In the genomic region with DNA sequence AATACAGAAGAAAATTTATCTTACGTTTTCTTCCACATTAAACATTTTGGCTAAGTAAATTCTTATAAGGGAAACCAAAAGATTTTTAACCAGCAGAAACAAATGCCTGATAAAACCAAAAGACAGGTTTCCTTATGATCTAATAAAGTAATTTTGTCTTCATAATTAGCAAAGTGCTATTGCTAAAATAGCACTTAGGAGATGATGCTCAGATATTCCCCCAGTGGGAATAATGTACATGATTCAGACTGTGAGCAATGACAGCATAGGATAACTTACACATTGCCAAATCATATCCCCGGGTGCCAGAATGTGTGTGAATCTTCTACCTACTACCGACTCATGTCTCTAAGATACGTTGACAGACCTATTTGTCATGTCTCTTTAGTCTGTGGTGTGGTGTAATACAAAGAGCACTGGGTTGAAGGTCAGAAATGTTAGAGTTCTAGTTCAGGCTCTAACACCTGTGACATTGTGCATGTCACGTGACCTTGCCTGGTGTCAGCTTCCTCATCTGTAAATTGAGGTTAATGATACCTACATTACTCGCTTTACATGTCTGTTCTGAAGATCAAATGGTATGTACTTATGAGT, we compare ENCODE assay signal across 1 cellular context.
TF ChIP-seq lines count a peak whose summit lies in the region.

No MANE protein-coding gene starts in this region.

TF ChIP-seq in HepG2, 621 proteins besides CTCF, POLR2A, EP300 and RAD21:
- TF ChIP-seq, protein P1, sequence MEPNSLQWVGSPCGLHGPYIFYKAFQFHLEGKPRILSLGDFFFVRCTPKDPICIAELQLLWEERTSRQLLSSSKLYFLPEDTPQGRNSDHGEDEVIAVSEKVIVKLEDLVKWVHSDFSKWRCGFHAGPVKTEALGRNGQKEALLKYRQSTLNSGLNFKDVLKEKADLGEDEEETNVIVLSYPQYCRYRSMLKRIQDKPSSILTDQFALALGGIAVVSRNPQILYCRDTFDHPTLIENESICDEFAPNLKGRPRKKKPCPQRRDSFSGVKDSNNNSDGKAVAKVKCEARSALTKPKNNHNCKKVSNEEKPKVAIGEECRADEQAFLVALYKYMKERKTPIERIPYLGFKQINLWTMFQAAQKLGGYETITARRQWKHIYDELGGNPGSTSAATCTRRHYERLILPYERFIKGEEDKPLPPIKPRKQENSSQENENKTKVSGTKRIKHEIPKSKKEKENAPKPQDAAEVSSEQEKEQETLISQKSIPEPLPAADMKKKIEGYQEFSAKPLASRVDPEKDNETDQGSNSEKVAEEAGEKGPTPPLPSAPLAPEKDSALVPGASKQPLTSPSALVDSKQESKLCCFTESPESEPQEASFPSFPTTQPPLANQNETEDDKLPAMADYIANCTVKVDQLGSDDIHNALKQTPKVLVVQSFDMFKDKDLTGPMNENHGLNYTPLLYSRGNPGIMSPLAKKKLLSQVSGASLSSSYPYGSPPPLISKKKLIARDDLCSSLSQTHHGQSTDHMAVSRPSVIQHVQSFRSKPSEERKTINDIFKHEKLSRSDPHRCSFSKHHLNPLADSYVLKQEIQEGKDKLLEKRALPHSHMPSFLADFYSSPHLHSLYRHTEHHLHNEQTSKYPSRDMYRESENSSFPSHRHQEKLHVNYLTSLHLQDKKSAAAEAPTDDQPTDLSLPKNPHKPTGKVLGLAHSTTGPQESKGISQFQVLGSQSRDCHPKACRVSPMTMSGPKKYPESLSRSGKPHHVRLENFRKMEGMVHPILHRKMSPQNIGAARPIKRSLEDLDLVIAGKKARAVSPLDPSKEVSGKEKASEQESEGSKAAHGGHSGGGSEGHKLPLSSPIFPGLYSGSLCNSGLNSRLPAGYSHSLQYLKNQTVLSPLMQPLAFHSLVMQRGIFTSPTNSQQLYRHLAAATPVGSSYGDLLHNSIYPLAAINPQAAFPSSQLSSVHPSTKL (CRISPR knock-in tag; IDR thresholded peaks at IDR 0.05) = peak; percentile 27; the same call in 1 of the 2 replicates
- TF ChIP-seq, protein P2, sequence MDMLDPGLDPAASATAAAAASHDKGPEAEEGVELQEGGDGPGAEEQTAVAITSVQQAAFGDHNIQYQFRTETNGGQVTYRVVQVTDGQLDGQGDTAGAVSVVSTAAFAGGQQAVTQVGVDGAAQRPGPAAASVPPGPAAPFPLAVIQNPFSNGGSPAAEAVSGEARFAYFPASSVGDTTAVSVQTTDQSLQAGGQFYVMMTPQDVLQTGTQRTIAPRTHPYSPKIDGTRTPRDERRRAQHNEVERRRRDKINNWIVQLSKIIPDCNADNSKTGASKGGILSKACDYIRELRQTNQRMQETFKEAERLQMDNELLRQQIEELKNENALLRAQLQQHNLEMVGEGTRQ (IDR thresholded peaks at IDR 0.05; ENCODE audit: low read depth, low read length) = peak; percentile 88
- TF ChIP-seq, protein P2 (CRISPR knock-in tag; IDR thresholded peaks at IDR 0.05; ENCODE audit: borderline replicate concordance) = peak; percentile 48; the same call in 1 of the 2 replicates
- 0 out of 2 replicates have a peak, but pooled peaks have one; percentile 11 for TF ChIP-seq GATAD2A (CRISPR knock-in tag; IDR thresholded peaks at IDR 0.05)
- TF ChIP-seq ZMYM3 (CRISPR knock-in tag; IDR thresholded peaks at IDR 0.05) = no peak
- TF ChIP-seq ZNF230 (CRISPR knock-in tag; IDR thresholded peaks at IDR 0.05) = no peak
- TF ChIP-seq ZNF724P (CRISPR knock-in tag; IDR thresholded peaks at IDR 0.05; ENCODE audit: borderline replicate concordance) = no peak
- peak; percentile 43 for TF ChIP-seq HNF4A (CRISPR knock-in tag; IDR thresholded peaks at IDR 0.05)
- 0 out of 4 replicates have a peak, but pooled peaks of 1 of the 2 experiments have one; percentile 28 for TF ChIP-seq NR2F1 (CRISPR knock-in tag; IDR thresholded peaks at IDR 0.05)
- TF ChIP-seq ZNF12 (CRISPR knock-in tag; IDR thresholded peaks at IDR 0.05) = peak; percentile 88
- peak; percentile 92 for TF ChIP-seq RAD51 (IDR thresholded peaks at IDR 0.05; ENCODE audit: borderline replicate concordance)
- TF ChIP-seq ZNF777 (CRISPR knock-in tag; IDR thresholded peaks at IDR 0.05) = no peak
- no peak for TF ChIP-seq ZNF761 (CRISPR knock-in tag; conservative IDR thresholded peaks at IDR 0.05)
- peak; percentile 83 for TF ChIP-seq BHLHE40 (IDR thresholded peaks at IDR 0.05; ENCODE audit: low read length)
- peak; percentile 81 for TF ChIP-seq SKI (IDR thresholded peaks at IDR 0.05; ENCODE audit: partially characterized antibody)
- peak; percentile 49; the same call in 1 of the 2 replicates for TF ChIP-seq TBX3 (IDR thresholded peaks at IDR 0.05; ENCODE audit: borderline replicate concordance)
- no peak for TF ChIP-seq ZNF878 (CRISPR knock-in tag; IDR thresholded peaks at IDR 0.05)
- TF ChIP-seq CEBPB (IDR thresholded peaks at IDR 0.05; ENCODE audit: borderline replicate concordance, low read depth, low read length) = peak; percentile 17; the same call in 1 of the 2 replicates
- no peak for TF ChIP-seq SOX6 (IDR thresholded peaks at IDR 0.05)
- TF ChIP-seq SOX6 (CRISPR knock-in tag; IDR thresholded peaks at IDR 0.05) = peak; percentile 45; the same call in 1 of the 2 replicates
- peak; percentile 81 for TF ChIP-seq RARA (CRISPR knock-in tag; IDR thresholded peaks at IDR 0.05)
- peak; percentile 80 for TF ChIP-seq TBL1XR1 (IDR thresholded peaks at IDR 0.05; ENCODE audit: borderline replicate concordance, low read length, partially characterized antibody)
- TF ChIP-seq PPARG (CRISPR knock-in tag; conservative IDR thresholded peaks at IDR 0.05) = peak; percentile 93
- TF ChIP-seq RXRB (CRISPR knock-in tag; IDR thresholded peaks at IDR 0.05; ENCODE audit: borderline replicate concordance) = peak; percentile 69
- TF ChIP-seq, protein P3, sequence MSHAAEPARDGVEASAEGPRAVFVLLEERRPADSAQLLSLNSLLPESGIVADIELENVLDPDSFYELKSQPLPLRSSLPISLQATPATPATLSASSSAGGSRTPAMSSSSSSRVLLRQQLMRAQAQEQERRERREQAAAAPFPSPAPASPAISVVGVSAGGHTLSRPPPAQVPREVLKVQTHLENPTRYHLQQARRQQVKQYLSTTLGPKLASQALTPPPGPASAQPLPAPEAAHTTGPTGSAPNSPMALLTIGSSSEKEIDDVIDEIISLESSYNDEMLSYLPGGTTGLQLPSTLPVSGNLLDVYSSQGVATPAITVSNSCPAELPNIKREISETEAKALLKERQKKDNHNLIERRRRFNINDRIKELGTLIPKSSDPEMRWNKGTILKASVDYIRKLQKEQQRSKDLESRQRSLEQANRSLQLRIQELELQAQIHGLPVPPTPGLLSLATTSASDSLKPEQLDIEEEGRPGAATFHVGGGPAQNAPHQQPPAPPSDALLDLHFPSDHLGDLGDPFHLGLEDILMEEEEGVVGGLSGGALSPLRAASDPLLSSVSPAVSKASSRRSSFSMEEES (CRISPR knock-in tag; IDR thresholded peaks at IDR 0.05) = 0 out of 2 replicates have a peak, but pooled peaks have one; percentile 19
- no peak for TF ChIP-seq ZNF205 (CRISPR knock-in tag; IDR thresholded peaks at IDR 0.05)
- no peak for TF ChIP-seq REL (CRISPR knock-in tag; conservative IDR thresholded peaks at IDR 0.05)
